ENCODE assay signal across 1 cellular context in genomic region chr9:99720455-99721050, GRCh38.
TF ChIP-seq lines count a peak whose summit lies in the region.

No MANE protein-coding gene starts in this region.

TF ChIP-seq in GM12878, 131 proteins besides CTCF, POLR2A, EP300 and RAD21 (continued from another document):
- no peak for TF ChIP-seq ZNF592 (IDR thresholded peaks at IDR 0.05)
- no peak for TF ChIP-seq CHD4 (IDR thresholded peaks at IDR 0.05)
- TF ChIP-seq POLR2AphosphoS2 (IDR thresholded peaks at IDR 0.05; ENCODE audit: low read depth, low read length): no peak
- peak; percentile 82; the same call in 1 of the 2 replicates for TF ChIP-seq SPI1 (IDR thresholded peaks at IDR 0.05; ENCODE audit: borderline replicate concordance, insufficient read depth, low read depth, low read length)
- TF ChIP-seq NR2C1 (IDR thresholded peaks at IDR 0.05): peak; percentile 57
- peak; percentile 79 for TF ChIP-seq RUNX3 (IDR thresholded peaks at IDR 0.05; ENCODE audit: low read length)
- TF ChIP-seq BMI1 (IDR thresholded peaks at IDR 0.05; ENCODE audit: borderline replicate concordance): no peak
- no peak for TF ChIP-seq RAD51 (IDR thresholded peaks at IDR 0.05)
- peak; percentile 30; the same call in 1 of the 2 replicates for TF ChIP-seq IKZF1 (conservative IDR thresholded peaks at IDR 0.05)
